Comparison of ENCODE assay signal across 8 cellular contexts in genomic region chrX:102651968-102652744, GRCh38. TPM values are rescaled to one million over a fixed set of nuclear protein-coding genes. Genes with fewer than 3 reads are reported as not detected.
DNase-seq lines count a peak whose midpoint lies in the region.

No MANE protein-coding gene starts in this region.

- DNase-seq in NCI-H510A (lab: John Stamatoyannopoulos, UW): peak; percentile 19
- DNase-seq in NCI-H510A treated with DMSO at 0.1 percent for 48 hours (lab: John Stamatoyannopoulos, UW): no peak
- DNase-seq in NCI-H1930 (lab: John Stamatoyannopoulos, UW): peak; percentile 1 to 3
- DNase-seq in activated naive CD4-positive, alpha-beta T cell (lab: John Stamatoyannopoulos, UW): peak in 3 of 4 experiments; percentile 0 to 53 (median 24)
- peak; percentile 43 for DNase-seq in globus pallidus (ENCODE audit: low spot score)
- peak; percentile 19 for DNase-seq in occipital lobe (lab: John Stamatoyannopoulos, UW)
- no peak for DNase-seq in AML-193 (lab: John Stamatoyannopoulos, UW)
- DNase-seq in NCI-H1694 (lab: John Stamatoyannopoulos, UW): no peak

RNA-seq across cellular contexts. Expression of gene GPRASP1, which starts 0.9 kb away (rescaled TPM):
- total RNA-seq in occipital lobe: 32.6 TPM

RNA-seq across cellular contexts. Expression of gene ARMCX5, which starts 52.8 kb away (rescaled TPM):
- 42.6 TPM for total RNA-seq in occipital lobe

Comparison
In these comparisons a context has a peak if more than half of its experiments do, and no peak if none do; other contexts are left out.
1. DNase-seq: peak in NCI-H510A (single experiment), NCI-H1930 (2 of 2), activated naive CD4-positive, alpha-beta T cell (3 of 4), globus pallidus (single experiment) and occipital lobe (single experiment); none in NCI-H510A treated with DMSO at 0.1 percent for 48 hours (single experiment), AML-193 (0 of 2) and NCI-H1694 (single experiment).